ENCODE assay signal across 8 cellular contexts in genomic region chr6:52839124-52840055, GRCh38. TPM values are rescaled to one million over a fixed set of nuclear protein-coding genes. Genes with fewer than 3 reads are reported as not detected.
DNase-seq lines count a peak whose midpoint lies in the region; ATAC-seq, FAIRE-seq and TF ChIP-seq lines count a peak whose summit lies in the region.

No MANE protein-coding gene starts in this region.

- CTCF ChIA-PET in GM12878 (lab: Yijun Ruan, JAX) = interaction anchor here (0.6 to 1.2 kb wide), 3 partner anchors 10 to 866 kb away, joined by 3 read pairs; no protein-coding TSS in a partner anchor

- H3K9me3 ChIP-seq in DOHH2 (ENCODE audit: control insufficient read depth, insufficient read depth, low read length) (no peaks in the 10 kb centered on the region), MG63 (no peaks in the 10 kb centered on the region), GM12878 (replicated peaks; ENCODE audit: control insufficient read depth, insufficient read depth, low read length) (no peaks in the 10 kb centered on the region)

- peak; percentile 40; the same call in 1 of the 2 replicates for TF ChIP-seq RAD21 in GM12878 (IDR thresholded peaks at IDR 0.05; ENCODE audit: insufficient read depth, low read depth, low read length)

- no peak overlapping the region for H2AFZ ChIP-seq in GM12878 (ENCODE audit: control insufficient read depth, low read depth, low read length)

- TF ChIP-seq EP300 in GM12878 (IDR thresholded peaks at IDR 0.05; ENCODE audit: borderline replicate concordance in 1 of 2, control insufficient read depth in 1 of 2, low read depth in 2 of 2, low read length in 2 of 2) = no peak

- no peaks in the 10 kb centered on the region for H3K36me3 ChIP-seq in DOHH2 (ENCODE audit: control insufficient read depth, low read length)
- H3K36me3 ChIP-seq in MG63 = no peaks in the 10 kb centered on the region
- H3K36me3 ChIP-seq in GM12878 (ENCODE audit: control insufficient read depth in 2 of 2, insufficient read depth in 2 of 2, low read length in 1 of 2) = no peaks in the 10 kb centered on the region

- no peaks in the 10 kb centered on the region for H3K4me1 Mint-ChIP-seq in immature natural killer cell

- H3K27me3 ChIP-seq in DOHH2 (ENCODE audit: control insufficient read depth, low read length) (no peaks in the 10 kb centered on the region), MG63 (no peaks in the 10 kb centered on the region), GM12878 (replicated peaks in 1 of 2; ENCODE audit: control insufficient read depth in 2 of 2, insufficient read depth in 2 of 2, low read length in 1 of 2) (no peaks in the 10 kb centered on the region)

- DNase-seq in MG63 (peak; percentile 51), T-helper 2 cell (peak in 4 of 5 experiments; percentile 7 to 44 (median 16)), GM12878 (ENCODE audit: low read depth, low spot score) (no peak), immature natural killer cell (peak; percentile 35 to 49 (median 39)), NCI-H1436 treated with DMSO at 0.1 percent for 48 hours (lab: John Stamatoyannopoulos, UW) (no peak)
- peak; percentile 41 to 46 for DNase-seq in stimulated activated CD4-positive, alpha-beta T cell treated with anti-CD3 and anti-CD28 coated beads, Interleukin-2, amount 100 ng/mL, for 48 hours

- H4K20me1 ChIP-seq in DOHH2 (ENCODE audit: control insufficient read depth, insufficient read depth, low read depth, low read length) = no peaks in the 10 kb centered on the region
- no peaks in the 10 kb centered on the region for H4K20me1 ChIP-seq in GM12878 (ENCODE audit: control insufficient read depth, insufficient read depth)

- POLR2A ChIA-PET in GM12878 (lab: Charles Lee) = no interaction called here

- H3K4me2 ChIP-seq in DOHH2 (ENCODE audit: low read length) (no peak overlapping the region), GM12878 (ENCODE audit: control insufficient read depth, insufficient read depth) (no peak overlapping the region)

- H3K27ac ChIP-seq in DOHH2 (ENCODE audit: low read depth, low read length) (no peak overlapping the region), GM12878 (ENCODE audit: control insufficient read depth, insufficient read depth) (no peak overlapping the region)

- H3K9me2 ChIP-seq in DOHH2 (replicated peaks; ENCODE audit: control insufficient read depth, low read length) = no peaks in the 10 kb centered on the region

- H3K79me2 ChIP-seq in DOHH2 (ENCODE audit: control insufficient read depth, low read length) (no peaks in the 10 kb centered on the region), GM12878 (ENCODE audit: control insufficient read depth, insufficient read depth, low read length) (no peaks in the 10 kb centered on the region)

- H3K27me3 Mint-ChIP-seq in immature natural killer cell (ENCODE audit: low read depth in 3 of 3) = peaks cover 7 to 18% (median 9%) of the 10 kb centered on the region in 3 donors

- SMC1A ChIA-PET in GM12878 (lab: Charles Lee; ENCODE audit: uncharacterized antibody, unreplicated experiment) = no interaction called here

- H3K27ac Mint-ChIP-seq in immature natural killer cell = no peak overlapping the region

- H3K9ac ChIP-seq in GM12878 (ENCODE audit: control insufficient read depth, insufficient read depth, low read length) = no peak overlapping the region

- TF ChIP-seq POLR2A in GM12878 (IDR thresholded peaks at IDR 0.05; ENCODE audit: low read depth, low read length) = no peak

- H3K4me1 ChIP-seq in DOHH2 (ENCODE audit: control insufficient read depth, low read length) (no peaks in the 10 kb centered on the region), GM12878 (ENCODE audit: control insufficient read depth, insufficient read depth, low read length) (no peaks in the 10 kb centered on the region)

- intact Hi-C loops in GM12878 (cut with micrococcal nuclease; ENCODE audit: unreplicated experiment) = no loop called here

- TF ChIP-seq CTCF in DOHH2 (IDR thresholded peaks at IDR 0.05; ENCODE audit: low read depth, low read length, poor library complexity, severe bottlenecking) (peak; percentile 79), GM12878 (IDR thresholded peaks at IDR 0.05 in 2 of 3, conservative IDR thresholded peaks at IDR 0.05 in 1 of 3; ENCODE audit: control insufficient read depth in 2 of 3, extremely low read depth in 1 of 3, insufficient read depth in 1 of 3, low read depth in 3 of 3, low read length in 3 of 3) (peak; percentile 61 to 80 (median 78))

- no peak overlapping the region for H3K4me3 Mint-ChIP-seq in immature natural killer cell

- peak; percentile 78 for ATAC-seq in GM21619 (IDR thresholded peaks at IDR 0.05; ENCODE audit: unreplicated experiment)
- peak; percentile 89 for ATAC-seq in GM12878

- H3K36me3 Mint-ChIP-seq in immature natural killer cell = no peaks in the 10 kb centered on the region

- H3K4me3 ChIP-seq in DOHH2 (ENCODE audit: low read length) = no peak overlapping the region
- no peak overlapping the region for H3K4me3 ChIP-seq in MG63
- no peak overlapping the region for H3K4me3 ChIP-seq in GM12878

- RAD21 ChIA-PET in GM12878 (lab: Charles Lee; ENCODE audit: unreplicated experiment) = no interaction called here

- H3F3A ChIP-seq in DOHH2 (ENCODE audit: control insufficient read depth, insufficient read depth) = no peaks in the 10 kb centered on the region

- in situ Hi-C loops in GM12878 (cut with MboI) = no loop called here

- BruUV-seq in GM12878 (replicated peaks; lab: Mats Ljungman, UMichigan) = no TSS peak

- H3K9me3 Mint-ChIP-seq in immature natural killer cell = no peaks in the 10 kb centered on the region

- peak; percentile 41 for FAIRE-seq in GM12878 (lab: Jason Lieb, UNC)

- WGBS in GM12878 (ENCODE audit: insufficient coverage, insufficient replicate concordance, low lambda C conversion rate, missing lambda C conversion rate) = 47% methylated on average over 20 of the region's 20 CpGs

TF ChIP-seq in GM12878, 131 proteins besides CTCF, POLR2A, EP300 and RAD21:
- peak; percentile 29; the same call in 1 of the 2 replicates for TF ChIP-seq SMC3 (IDR thresholded peaks at IDR 0.05; ENCODE audit: borderline replicate concordance, low read length)
- no peak for TF ChIP-seq SMARCA5 (IDR thresholded peaks at IDR 0.05)

RNA-seq across cellular contexts. Expression of gene GSTA5, which starts 1.2 kb away (rescaled TPM):
- not detected in 2 replicates for total RNA-seq in MG63 (2014; rRNA removed; shearing (Covaris generic); ENCODE audit: low replicate concordance)
- not detected in 2 replicates for total RNA-seq in GM12878 (2013; cell fraction: nucleolus; rRNA removed)
- total RNA-seq in GM12878 (2014; rRNA removed) (not detected in 2 replicates), GM12878 (2014; rRNA removed; fragmentation: Illumina TruSeq; extraction: Trizol) (not detected in 2 replicates), GM12878 (2021) (not detected in 2 replicates)
- polyA plus RNA-seq in GM12878 (2011; ENCODE audit: low read depth) = not detected
- polyA plus RNA-seq in GM12878 (2011; rRNA removed) (not detected in 2 replicates), GM12878 (2014; fragmentation: Illumina TruSeq; extraction: Trizol) (not detected in 2 replicates), GM12878 (2014; fragmentation: Nextera tagmentation; extraction: Ambion mirVana) (not detected), GM12878 (2014; rRNA removed) (not detected in 2 replicates), GM12878 (2016; fragmentation: Nextera tagmentation; extraction: Ambion mirVana) (not detected), immature natural killer cell (not detected)
- not detected in 2 replicates for polyA plus RNA-seq in GM12878 (2011; cell fraction: cytosol; rRNA removed)
- not detected in 2 replicates for polyA plus RNA-seq in GM12878 (2011; cell fraction: nucleus; rRNA removed)
- not detected in 2 replicates for polyA plus RNA-seq in GM12878 (2012)
- polyA minus RNA-seq in GM12878 (2011; rRNA and poly(A)+ RNA removed) = not detected in 2 replicates
- not detected in 2 replicates for polyA minus RNA-seq in GM12878 (2011; cell fraction: cytosol; rRNA and poly(A)+ RNA removed)
- not detected in 2 replicates for polyA minus RNA-seq in GM12878 (2011; cell fraction: nucleus; rRNA and poly(A)+ RNA removed)

RNA-seq across cellular contexts. Expression of gene GSTA1, which starts 35.8 kb away (rescaled TPM):
- 2.2 TPM in 2 replicates for total RNA-seq in MG63 (2014; rRNA removed; shearing (Covaris generic); ENCODE audit: low replicate concordance)
- total RNA-seq in GM12878 (2013; cell fraction: nucleolus; rRNA removed) = not detected in 2 replicates
- not detected in 2 replicates for total RNA-seq in GM12878 (2014; rRNA removed)
- not detected in 2 replicates for total RNA-seq in GM12878 (2014; rRNA removed; fragmentation: Illumina TruSeq; extraction: Trizol)
- total RNA-seq in GM12878 (2021) = 0.51 and 0.56 TPM in 2 replicates
- polyA plus RNA-seq in GM12878 (2011; ENCODE audit: low read depth) = not detected
- polyA plus RNA-seq in GM12878 (2011; rRNA removed) = not detected in 2 replicates
- not detected in 2 replicates for polyA plus RNA-seq in GM12878 (2011; cell fraction: cytosol; rRNA removed)
- polyA plus RNA-seq in GM12878 (2011; cell fraction: nucleus; rRNA removed) = not detected in 2 replicates
- polyA plus RNA-seq in GM12878 (2012) = not detected in 2 replicates
- not detected in 2 replicates for polyA plus RNA-seq in GM12878 (2014; fragmentation: Illumina TruSeq; extraction: Trizol)
- polyA plus RNA-seq in GM12878 (2014; fragmentation: Nextera tagmentation; extraction: Ambion mirVana) = not detected
- polyA plus RNA-seq in GM12878 (2014; rRNA removed) = not detected in 2 replicates
- polyA plus RNA-seq in GM12878 (2016; fragmentation: Nextera tagmentation; extraction: Ambion mirVana) = not detected
- polyA minus RNA-seq in GM12878 (2011; rRNA and poly(A)+ RNA removed) = not detected in 2 replicates
- polyA minus RNA-seq in GM12878 (2011; cell fraction: cytosol; rRNA and poly(A)+ RNA removed) = not detected in 2 replicates
- polyA minus RNA-seq in GM12878 (2011; cell fraction: nucleus; rRNA and poly(A)+ RNA removed) = not detected in 2 replicates
- polyA plus RNA-seq in immature natural killer cell = not detected

Comparison
In these comparisons a context has a peak if more than half of its experiments do, and no peak if none do; other contexts are left out.
1. DNase-seq: peak in MG63 (single experiment), T-helper 2 cell (4 of 5), immature natural killer cell (3 of 3) and stimulated activated CD4-positive, alpha-beta T cell treated with anti-CD3 and anti-CD28 coated beads, Interleukin-2, amount 100 ng/mL, for 48 hours (2 of 2); none in GM12878 (single experiment) and NCI-H1436 treated with DMSO at 0.1 percent for 48 hours (single experiment).